In the genomic region with DNA sequence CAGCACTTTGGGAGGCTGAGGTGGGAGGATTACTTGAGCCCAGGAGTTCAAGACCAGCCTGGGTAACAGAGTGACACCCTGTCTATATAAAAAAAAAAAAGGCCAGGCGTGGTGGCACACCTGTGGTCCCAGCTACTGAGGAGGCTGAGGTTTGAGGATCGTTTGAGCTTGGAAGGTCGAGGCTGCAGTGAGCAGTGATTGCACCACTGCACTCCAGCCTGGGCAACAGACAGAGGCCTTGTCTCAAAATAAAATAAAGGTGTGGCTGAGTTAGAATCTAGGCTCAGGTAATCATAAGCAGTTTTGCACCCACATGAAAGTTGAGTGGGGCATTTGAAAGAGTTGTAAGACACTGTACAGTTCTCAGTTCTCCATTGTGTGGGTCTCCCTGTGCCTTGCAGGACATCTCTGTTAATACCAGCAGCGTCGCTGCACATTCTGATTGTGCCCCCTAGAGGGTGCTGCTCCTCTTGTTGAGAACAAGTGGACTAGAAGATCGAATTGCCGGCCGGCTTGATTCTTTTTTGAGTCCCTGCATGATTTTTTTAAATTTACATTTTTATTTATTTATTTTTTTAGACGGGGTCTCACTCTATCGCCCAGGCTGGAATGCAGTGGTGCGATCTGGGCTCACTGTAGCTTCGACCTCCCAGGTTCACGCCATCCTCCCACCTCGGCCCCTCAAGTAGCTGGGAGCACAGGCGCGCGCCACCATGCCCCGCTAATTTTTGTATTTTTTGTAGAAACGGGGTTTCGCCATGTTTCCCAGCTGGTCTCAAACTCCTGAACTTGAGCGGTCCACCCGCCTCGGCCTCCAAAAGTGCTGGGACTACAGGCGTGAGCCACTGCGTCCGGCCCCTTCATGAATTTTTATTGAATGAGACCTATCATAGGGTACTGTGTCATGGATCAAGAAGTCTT, we compare ENCODE assay signal across 7 cellular contexts.
A peak's percentile ranks its signal among the peaks of the same experiment; 100 is the strongest.
DNase-seq lines count a peak whose midpoint lies in the region; ATAC-seq, FAIRE-seq and TF ChIP-seq lines count a peak whose summit lies in the region.

No MANE protein-coding gene starts in this region.

- WGBS in small intestine, 3 donors = 59 to 62% (median 61%) methylated on average over 26 of the region's 26 CpGs

- intact Hi-C loops in left ventricle myocardium superior (cut with micrococcal nuclease) = no loop called here

- no peaks in the 10 kb centered on the region for H3K36me3 Mint-ChIP-seq in activated naive CD8-positive, alpha-beta T cell treated with anti-CD3 and anti-CD28 coated beads for 36 hours

- peak; percentile 54 for ATAC-seq in left ventricle myocardium superior

- H3K27ac Mint-ChIP-seq in activated naive CD8-positive, alpha-beta T cell treated with anti-CD3 and anti-CD28 coated beads for 36 hours = no peak overlapping the region

- H3K27me3 ChIP-seq in MG63 = no peaks in the 10 kb centered on the region
- H3K27me3 ChIP-seq in small intestine (ENCODE audit: control insufficient read depth in 2 of 2, insufficient read depth in 2 of 2, low read length in 2 of 2) = no peaks in the 10 kb centered on the region

- DNase-seq in GM12891 (ENCODE audit: insufficient read length, low spot score) (peak; percentile 6), HEK293T (ENCODE audit: extremely low spot score) (peak; percentile 77), MG63 (peak; percentile 57), SK-N-DZ (ENCODE audit: low spot score) (peak; percentile 68), left ventricle myocardium superior (peak; percentile 41), small intestine (peak; percentile 57)
- DNase-seq in activated naive CD8-positive, alpha-beta T cell treated with anti-CD3 and anti-CD28 coated beads for 36 hours = peak; percentile 44

- H3K36me3 ChIP-seq in MG63 = no peaks in the 10 kb centered on the region
- H3K36me3 ChIP-seq in small intestine (ENCODE audit: control insufficient read depth in 2 of 2, insufficient read depth in 2 of 2, low read length in 2 of 2) = no peaks in the 10 kb centered on the region

- no peaks in the 10 kb centered on the region for H3K9me3 Mint-ChIP-seq in activated naive CD8-positive, alpha-beta T cell treated with anti-CD3 and anti-CD28 coated beads for 36 hours

- no peak for TF ChIP-seq POLR2A in GM12891 (IDR thresholded peaks at IDR 0.05; ENCODE audit: low read depth, low read length)

- POLR2A ChIA-PET in HEK293T (lab: Yijun Ruan, JAX) = no interaction called here

- H3K4me1 ChIP-seq in small intestine (ENCODE audit: control insufficient read depth in 2 of 2, insufficient read depth in 1 of 2, low read depth in 1 of 2, low read length in 1 of 2) = no peaks in the 10 kb centered on the region

- FAIRE-seq in GM12891 (lab: Jason Lieb, UNC) (peak; percentile 88), small intestine (lab: Jason Lieb, UNC) (no peak)

- no peak overlapping the region for H3K4me3 Mint-ChIP-seq in activated naive CD8-positive, alpha-beta T cell treated with anti-CD3 and anti-CD28 coated beads for 36 hours

- CTCF ChIA-PET in HEK293T (lab: Yijun Ruan, JAX) = interaction anchor here (0.6 to 1.6 kb wide), 2 partner anchors 98 to 459 kb away, joined by 3 to 10 read pairs; no protein-coding TSS in a partner anchor

- H3K27ac ChIP-seq in small intestine (ENCODE audit: low read depth in 1 of 2, low read length in 1 of 2) = no peak overlapping the region

- no peak overlapping the region for H3K4me3 ChIP-seq in MG63
- no peak overlapping the region for H3K4me3 ChIP-seq in small intestine (ENCODE audit: low read depth in 1 of 2, low read length in 2 of 2)

- no peaks in the 10 kb centered on the region for H3K27me3 Mint-ChIP-seq in activated naive CD8-positive, alpha-beta T cell treated with anti-CD3 and anti-CD28 coated beads for 36 hours

- H3K9me3 ChIP-seq in MG63 = no peaks in the 10 kb centered on the region
- no peaks in the 10 kb centered on the region for H3K9me3 ChIP-seq in small intestine (ENCODE audit: control insufficient read depth, low read depth)

- H3K4me1 Mint-ChIP-seq in activated naive CD8-positive, alpha-beta T cell treated with anti-CD3 and anti-CD28 coated beads for 36 hours = no peaks in the 10 kb centered on the region

TF ChIP-seq in GM12891, 5 proteins besides CTCF, POLR2A, EP300 and RAD21:
- TF ChIP-seq POU2F2 (IDR thresholded peaks at IDR 0.05; ENCODE audit: low read depth, low read length) (no peak), PAX5 (IDR thresholded peaks at IDR 0.05; ENCODE audit: insufficient read depth, low read length, severe bottlenecking) (no peak), POLR2AphosphoS5 (IDR thresholded peaks at IDR 0.05; ENCODE audit: low read depth, low read length) (no peak), SPI1 (IDR thresholded peaks at IDR 0.05; ENCODE audit: low read depth, low read length) (peak; percentile 57)

TF ChIP-seq in HEK293T, 16 proteins besides CTCF, POLR2A, EP300 and RAD21:
- TF ChIP-seq TARDBP (IDR thresholded peaks at IDR 0.05) (no peak), HDGF (IDR thresholded peaks at IDR 0.05; ENCODE audit: borderline replicate concordance) (no peak), NFRKB (IDR thresholded peaks at IDR 0.05) (no peak), LEF1 (IDR thresholded peaks at IDR 0.05; ENCODE audit: borderline replicate concordance) (no peak), L3MBTL2 (conservative IDR thresholded peaks at IDR 0.05) (no peak), SP1 (IDR thresholded peaks at IDR 0.05) (no peak), SUZ12 (IDR thresholded peaks at IDR 0.05) (no peak), ELF4 (IDR thresholded peaks at IDR 0.05) (no peak), ZNF384 (IDR thresholded peaks at IDR 0.05) (no peak), FOXK2 (IDR thresholded peaks at IDR 0.05) (no peak), FOXM1 (IDR thresholded peaks at IDR 0.05; ENCODE audit: borderline replicate concordance) (no peak), FOXA1 (IDR thresholded peaks at IDR 0.05) (no peak), BHLHE40 (IDR thresholded peaks at IDR 0.05; ENCODE audit: borderline replicate concordance) (no peak), CTBP1 (IDR thresholded peaks at IDR 0.05; ENCODE audit: borderline replicate concordance) (no peak)
- TF ChIP-seq, protein P1, sequence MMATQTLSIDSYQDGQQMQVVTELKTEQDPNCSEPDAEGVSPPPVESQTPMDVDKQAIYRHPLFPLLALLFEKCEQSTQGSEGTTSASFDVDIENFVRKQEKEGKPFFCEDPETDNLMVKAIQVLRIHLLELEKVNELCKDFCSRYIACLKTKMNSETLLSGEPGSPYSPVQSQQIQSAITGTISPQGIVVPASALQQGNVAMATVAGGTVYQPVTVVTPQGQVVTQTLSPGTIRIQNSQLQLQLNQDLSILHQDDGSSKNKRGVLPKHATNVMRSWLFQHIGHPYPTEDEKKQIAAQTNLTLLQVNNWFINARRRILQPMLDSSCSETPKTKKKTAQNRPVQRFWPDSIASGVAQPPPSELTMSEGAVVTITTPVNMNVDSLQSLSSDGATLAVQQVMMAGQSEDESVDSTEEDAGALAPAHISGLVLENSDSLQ (IDR thresholded peaks at IDR 0.05) = no peak

Comparison
In these comparisons a context has a peak if more than half of its experiments do, and no peak if none do; other contexts are left out.
1. DNase-seq: peak in every context shown above with its lines; median percentile 77 in HEK293T; 68 in SK-N-DZ; 57 in MG63; 57 in small intestine; 44 in activated naive CD8-positive, alpha-beta T cell treated with anti-CD3 and anti-CD28 coated beads for 36 hours; 41 in left ventricle myocardium superior; 6 in GM12891.